ENCODE assay signal across 1 cellular context in genomic region chr6:165766457-165766856, GRCh38.
TF ChIP-seq lines count a peak whose summit lies in the region.

No MANE protein-coding gene starts in this region.

TF ChIP-seq in HepG2, 621 proteins besides CTCF, POLR2A, EP300 and RAD21 (continued from another document):
- TF ChIP-seq, protein P1, sequence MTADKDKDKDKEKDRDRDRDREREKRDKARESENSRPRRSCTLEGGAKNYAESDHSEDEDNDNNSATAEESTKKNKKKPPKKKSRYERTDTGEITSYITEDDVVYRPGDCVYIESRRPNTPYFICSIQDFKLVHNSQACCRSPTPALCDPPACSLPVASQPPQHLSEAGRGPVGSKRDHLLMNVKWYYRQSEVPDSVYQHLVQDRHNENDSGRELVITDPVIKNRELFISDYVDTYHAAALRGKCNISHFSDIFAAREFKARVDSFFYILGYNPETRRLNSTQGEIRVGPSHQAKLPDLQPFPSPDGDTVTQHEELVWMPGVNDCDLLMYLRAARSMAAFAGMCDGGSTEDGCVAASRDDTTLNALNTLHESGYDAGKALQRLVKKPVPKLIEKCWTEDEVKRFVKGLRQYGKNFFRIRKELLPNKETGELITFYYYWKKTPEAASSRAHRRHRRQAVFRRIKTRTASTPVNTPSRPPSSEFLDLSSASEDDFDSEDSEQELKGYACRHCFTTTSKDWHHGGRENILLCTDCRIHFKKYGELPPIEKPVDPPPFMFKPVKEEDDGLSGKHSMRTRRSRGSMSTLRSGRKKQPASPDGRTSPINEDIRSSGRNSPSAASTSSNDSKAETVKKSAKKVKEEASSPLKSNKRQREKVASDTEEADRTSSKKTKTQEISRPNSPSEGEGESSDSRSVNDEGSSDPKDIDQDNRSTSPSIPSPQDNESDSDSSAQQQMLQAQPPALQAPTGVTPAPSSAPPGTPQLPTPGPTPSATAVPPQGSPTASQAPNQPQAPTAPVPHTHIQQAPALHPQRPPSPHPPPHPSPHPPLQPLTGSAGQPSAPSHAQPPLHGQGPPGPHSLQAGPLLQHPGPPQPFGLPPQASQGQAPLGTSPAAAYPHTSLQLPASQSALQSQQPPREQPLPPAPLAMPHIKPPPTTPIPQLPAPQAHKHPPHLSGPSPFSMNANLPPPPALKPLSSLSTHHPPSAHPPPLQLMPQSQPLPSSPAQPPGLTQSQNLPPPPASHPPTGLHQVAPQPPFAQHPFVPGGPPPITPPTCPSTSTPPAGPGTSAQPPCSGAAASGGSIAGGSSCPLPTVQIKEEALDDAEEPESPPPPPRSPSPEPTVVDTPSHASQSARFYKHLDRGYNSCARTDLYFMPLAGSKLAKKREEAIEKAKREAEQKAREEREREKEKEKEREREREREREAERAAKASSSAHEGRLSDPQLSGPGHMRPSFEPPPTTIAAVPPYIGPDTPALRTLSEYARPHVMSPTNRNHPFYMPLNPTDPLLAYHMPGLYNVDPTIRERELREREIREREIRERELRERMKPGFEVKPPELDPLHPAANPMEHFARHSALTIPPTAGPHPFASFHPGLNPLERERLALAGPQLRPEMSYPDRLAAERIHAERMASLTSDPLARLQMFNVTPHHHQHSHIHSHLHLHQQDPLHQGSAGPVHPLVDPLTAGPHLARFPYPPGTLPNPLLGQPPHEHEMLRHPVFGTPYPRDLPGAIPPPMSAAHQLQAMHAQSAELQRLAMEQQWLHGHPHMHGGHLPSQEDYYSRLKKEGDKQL (CRISPR knock-in tag; IDR thresholded peaks at IDR 0.05; ENCODE audit: low read depth): no peak
- no peak for TF ChIP-seq TRIM24 (CRISPR knock-in tag; IDR thresholded peaks at IDR 0.05)
- no peak for TF ChIP-seq KLF16 (CRISPR knock-in tag; IDR thresholded peaks at IDR 0.05)
- TF ChIP-seq THAP9 (CRISPR knock-in tag; IDR thresholded peaks at IDR 0.05; ENCODE audit: borderline replicate concordance): no peak
- TF ChIP-seq GFI1 (CRISPR knock-in tag; IDR thresholded peaks at IDR 0.05; ENCODE audit: borderline replicate concordance): no peak
